Comparison of ENCODE assay signal across 23 cellular contexts in the genomic region with DNA sequence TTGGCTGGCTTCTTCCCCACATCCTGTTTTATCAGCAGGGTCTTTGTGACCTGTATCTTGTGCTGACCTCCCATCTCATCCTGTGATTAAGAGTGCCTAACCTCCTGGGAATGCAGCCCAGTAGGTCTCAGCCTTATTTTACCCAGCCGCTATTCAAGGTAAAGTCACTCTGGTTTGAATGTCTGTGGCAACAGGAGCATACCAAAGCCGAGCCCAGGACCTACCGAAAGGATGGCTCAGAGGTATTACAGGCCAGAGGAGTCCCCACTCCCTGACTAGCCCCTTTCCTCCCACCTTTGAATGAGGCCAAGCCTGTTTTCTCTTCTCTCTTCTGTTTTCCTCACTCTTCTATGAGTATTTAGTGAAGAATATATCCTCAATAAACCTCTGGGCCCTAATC.
"Had no signal": no experiment of that assay in that cellular context is flagged by ENCODE, and none has a peak within 500 bp of the region (broad histone marks: within the 10 kb centered on the region; RNA-seq: fewer than 3 reads in every experiment).

No MANE protein-coding gene starts in this region.

- H3K4me1 ChIP-seq: breast epithelium, Peyer's patch, SJSA1 had no signal

- H3K4me1 Mint-ChIP-seq: activated B cell treated with CpG ODN at 0.5 μM for 24 hours; activated CD4-positive, alpha-beta T cell treated with anti-CD3 and anti-CD28 coated beads, Interleukin-2, amount 10 ng/mL, durations not matched to agents 7 days and 5 days; activated naive CD8-positive, alpha-beta T cell treated with anti-CD3 and anti-CD28 coated beads, Interleukin-2, amount 10 ng/mL, durations not matched to agents 7 days and 5 days had no signal

- H3K27me3 Mint-ChIP-seq: activated B cell treated with CpG ODN at 0.5 μM for 24 hours; activated CD4-positive, alpha-beta memory T cell treated with anti-CD3 and anti-CD28 coated beads for 36 hours; activated CD4-positive, alpha-beta T cell treated with anti-CD3 and anti-CD28 coated beads, Interleukin-2, amount 10 ng/mL, durations not matched to agents 7 days and 5 days; activated naive CD8-positive, alpha-beta T cell treated with anti-CD3 and anti-CD28 coated beads, Interleukin-2, amount 10 ng/mL, durations not matched to agents 7 days and 5 days had no signal

- H3K27me3 ChIP-seq: breast epithelium, Peyer's patch, SJSA1 had no signal

- H3K36me3 Mint-ChIP-seq: activated CD4-positive, alpha-beta memory T cell treated with anti-CD3 and anti-CD28 coated beads for 36 hours; activated naive CD8-positive, alpha-beta T cell treated with anti-CD3 and anti-CD28 coated beads, Interleukin-2, amount 10 ng/mL, durations not matched to agents 7 days and 5 days had no signal

- H3K9me3 ChIP-seq: Peyer's patch, SJSA1 had no signal

- H3K9me3 Mint-ChIP-seq: activated naive CD8-positive, alpha-beta T cell treated with anti-CD3 and anti-CD28 coated beads, Interleukin-2, amount 10 ng/mL, durations not matched to agents 7 days and 5 days had no signal

- H3K4me3 Mint-ChIP-seq: activated B cell treated with CpG ODN at 0.5 μM for 24 hours; activated CD4-positive, alpha-beta memory T cell treated with anti-CD3 and anti-CD28 coated beads for 36 hours; activated CD4-positive, alpha-beta T cell treated with anti-CD3 and anti-CD28 coated beads, Interleukin-2, amount 10 ng/mL, durations not matched to agents 7 days and 5 days; activated naive CD8-positive, alpha-beta T cell treated with anti-CD3 and anti-CD28 coated beads, Interleukin-2, amount 10 ng/mL, durations not matched to agents 7 days and 5 days; activated T-cell treated with anti-CD3 and anti-CD28 coated beads, Interleukin-2, amount 50 U/mL, for 72 hours; T-helper 1 cell treated with Interleukin-12 subunit alpha and Interleukin-12 subunit beta and Interleukin-4 antibody, amounts not matched to agents 30 μg/mL and 1 μg/mL, for 36 hours had no signal

- H3K27ac ChIP-seq: breast epithelium, Peyer's patch, SJSA1 had no signal

- H3K36me3 ChIP-seq: breast epithelium, Peyer's patch, SJSA1 had no signal

- H3K27ac Mint-ChIP-seq: activated B cell treated with CpG ODN at 0.5 μM for 24 hours; activated CD4-positive, alpha-beta memory T cell treated with anti-CD3 and anti-CD28 coated beads for 36 hours; activated CD4-positive, alpha-beta T cell treated with anti-CD3 and anti-CD28 coated beads, Interleukin-2, amount 10 ng/mL, durations not matched to agents 7 days and 5 days; activated naive CD8-positive, alpha-beta T cell treated with anti-CD3 and anti-CD28 coated beads, Interleukin-2, amount 10 ng/mL, durations not matched to agents 7 days and 5 days; activated T-cell treated with anti-CD3 and anti-CD28 coated beads, Interleukin-2, amount 50 U/mL, for 72 hours; T-helper 1 cell treated with Interleukin-12 subunit alpha and Interleukin-12 subunit beta and Interleukin-4 antibody, amounts not matched to agents 30 μg/mL and 1 μg/mL, for 36 hours had no signal

- DNase-seq: activated B cell treated with CpG ODN at 0.5 μM for 24 hours; activated CD4-positive, alpha-beta memory T cell treated with anti-CD3 and anti-CD28 coated beads for 36 hours; activated CD4-positive, alpha-beta T cell treated with anti-CD3 and anti-CD28 coated beads for 1 hour; activated CD4-positive, alpha-beta T cell treated with anti-CD3 and anti-CD28 coated beads, Interleukin-2, amount 10 ng/mL, durations not matched to agents 7 days and 5 days; activated naive CD4-positive, alpha-beta T cell treated with anti-CD3 and anti-CD28 coated beads, Interleukin-2, amount 50 U/mL, for 16 hours; activated naive CD8-positive, alpha-beta T cell treated with anti-CD3 and anti-CD28 coated beads, Interleukin-2, amount 10 ng/mL, durations not matched to agents 7 days and 5 days; activated T-cell treated with anti-CD3 and anti-CD28 coated beads for 4 hours; activated T-cell treated with anti-CD3 and anti-CD28 coated beads, Interleukin-2, amount 50 U/mL, for 72 hours; aorta; caudate nucleus; KG1; NCI-H1048; NCI-H146; NCI-H187 treated with DMSO at 0.1 percent for 48 hours; NCI-H2081 treated with DMSO at 0.1 percent for 48 hours; NCI-H446; NCI-H524; Peyer's patch; SHP77 had no signal

- ATAC-seq: activated T-cell treated with anti-CD3 and anti-CD28 coated beads, Interleukin-2, amount 50 U/mL, for 72 hours; SK-N-SH treated with all-trans-retinoic acid at 6 μM for 48 hours had no signal

- H3K4me3 ChIP-seq: breast epithelium, Peyer's patch, SJSA1 had no signal
